Comparison of ENCODE assay signal across 29 cellular contexts in genomic region chr18:13207274-13207673, GRCh38. TPM values are rescaled to one million over a fixed set of nuclear protein-coding genes. Genes with fewer than 3 reads are reported as not detected.
"Had no signal": no experiment of that assay in that cellular context is flagged by ENCODE, and none has a peak within 500 bp of the region (broad histone marks: within the 10 kb centered on the region; RNA-seq: fewer than 3 reads in every experiment).

No MANE protein-coding gene starts in this region.

- FAIRE-seq: astrocyte had no signal

- H3K4me2 ChIP-seq: SK-N-SH had no signal

- H3K4me3 Mint-ChIP-seq: activated CD4-positive, alpha-beta T cell treated with anti-CD3 and anti-CD28 coated beads, Interleukin-2, amount 10 ng/mL, durations not matched to agents 24 days and 14 days; activated naive CD4-positive, alpha-beta T cell treated with anti-CD3 and anti-CD28 coated beads for 36 hours; activated T-cell treated with anti-CD3 and anti-CD28 coated beads, Interleukin-2, amount 50 U/mL, for 24 hours; activated T-helper 1 cell treated with anti-CD3 and anti-CD28 coated beads, Interleukin-12 subunit alpha, Interleukin-12 subunit beta, Interleukin-2, Interleukin-4 antibody, amounts not matched to agents 30 ng/mL and 10 ng/mL and 1 ng/mL, durations not matched to agents 14 hours and 24 hours and 36 hours; T-helper 1 cell treated with Interleukin-12 subunit alpha and Interleukin-12 subunit beta and Interleukin-4 antibody, amounts not matched to agents 30 μg/mL and 1 μg/mL, for 36 hours; T-helper 2 cell treated with Interferon-gamma antibody and Interleukin-4, amounts not matched to agents 5 μg/mL and 100 μg/mL, for 36 hours had no signal

- H3K4me1 ChIP-seq: adrenal gland, body of pancreas, breast epithelium, Peyer's patch, SJSA1 had no signal

- H3K27ac ChIP-seq: adrenal gland, body of pancreas, breast epithelium, Peyer's patch, SJSA1 had no signal

- DNase-seq: activated CD4-positive, alpha-beta T cell treated with anti-CD3 and anti-CD28 coated beads, Interleukin-2, amount 10 ng/mL, durations not matched to agents 24 days and 14 days; activated CD4-positive, alpha-beta T cell treated with anti-CD3 and anti-CD28 coated beads, Interleukin-2, amount 50 U/mL, for 4 hours; activated gamma-delta T cell treated with Interleukin-2 at 50 U/mL for 16 hours; activated naive CD4-positive, alpha-beta T cell treated with anti-CD3 and anti-CD28 coated beads for 36 hours; activated T-cell treated with anti-CD3 and anti-CD28 coated beads, Interleukin-2, amount 50 U/mL, for 24 hours; adrenal gland; body of pancreas; Kasumi-1; KBM-7; MG63; NCI-H1048; NCI-H1105 treated with DMSO at 0.1 percent for 48 hours; NCI-H1436; NCI-H1694; NCI-H1930; NCI-H345; NCI-H524 treated with DMSO at 0.1 percent for 48 hours; PC-3; Peyer's patch; RPMI8226; SHP77 treated with DMSO at 0.1 percent for 48 hours; SK-N-SH had no signal

- H3K36me3 ChIP-seq: adrenal gland, breast epithelium, MG63, Peyer's patch, SJSA1 had no signal

- H3K4me3 ChIP-seq: adrenal gland, body of pancreas, breast epithelium, MG63, Peyer's patch, SJSA1 had no signal

- H3K9me3 ChIP-seq: adrenal gland, body of pancreas, breast epithelium, MG63, Peyer's patch, SJSA1, SK-N-SH had no signal

- ATAC-seq: body of pancreas, PC-3 had no signal

- H3K27me3 ChIP-seq: body of pancreas, breast epithelium, MG63, Peyer's patch had no signal

- H3K9me3 Mint-ChIP-seq: activated CD4-positive, alpha-beta T cell treated with anti-CD3 and anti-CD28 coated beads, Interleukin-2, amount 10 ng/mL, durations not matched to agents 24 days and 14 days; activated naive CD4-positive, alpha-beta T cell treated with anti-CD3 and anti-CD28 coated beads for 36 hours; activated T-cell treated with anti-CD3 and anti-CD28 coated beads, Interleukin-2, amount 50 U/mL, for 24 hours; T-helper 1 cell treated with Interleukin-12 subunit alpha and Interleukin-12 subunit beta and Interleukin-4 antibody, amounts not matched to agents 30 μg/mL and 1 μg/mL, for 36 hours; T-helper 2 cell treated with Interferon-gamma antibody and Interleukin-4, amounts not matched to agents 5 μg/mL and 100 μg/mL, for 36 hours had no signal

- H3K9ac ChIP-seq: SK-N-SH had no signal

- H3K27ac Mint-ChIP-seq: activated CD4-positive, alpha-beta T cell treated with anti-CD3 and anti-CD28 coated beads, Interleukin-2, amount 10 ng/mL, durations not matched to agents 24 days and 14 days; activated naive CD4-positive, alpha-beta T cell treated with anti-CD3 and anti-CD28 coated beads for 36 hours; activated T-cell treated with anti-CD3 and anti-CD28 coated beads, Interleukin-2, amount 50 U/mL, for 24 hours; activated T-helper 1 cell treated with anti-CD3 and anti-CD28 coated beads, Interleukin-12 subunit alpha, Interleukin-12 subunit beta, Interleukin-2, Interleukin-4 antibody, amounts not matched to agents 30 ng/mL and 10 ng/mL and 1 ng/mL, durations not matched to agents 14 hours and 24 hours and 36 hours; T-helper 1 cell treated with Interleukin-12 subunit alpha and Interleukin-12 subunit beta and Interleukin-4 antibody, amounts not matched to agents 30 μg/mL and 1 μg/mL, for 36 hours; T-helper 2 cell treated with Interferon-gamma antibody and Interleukin-4, amounts not matched to agents 5 μg/mL and 100 μg/mL, for 36 hours had no signal

RNA-seq across cellular contexts. Expression of gene LDLRAD4, which starts 11.3 kb away (rescaled TPM):
- total RNA-seq: NCI-H460, PC-3 had no signal
